In the genomic region with DNA sequence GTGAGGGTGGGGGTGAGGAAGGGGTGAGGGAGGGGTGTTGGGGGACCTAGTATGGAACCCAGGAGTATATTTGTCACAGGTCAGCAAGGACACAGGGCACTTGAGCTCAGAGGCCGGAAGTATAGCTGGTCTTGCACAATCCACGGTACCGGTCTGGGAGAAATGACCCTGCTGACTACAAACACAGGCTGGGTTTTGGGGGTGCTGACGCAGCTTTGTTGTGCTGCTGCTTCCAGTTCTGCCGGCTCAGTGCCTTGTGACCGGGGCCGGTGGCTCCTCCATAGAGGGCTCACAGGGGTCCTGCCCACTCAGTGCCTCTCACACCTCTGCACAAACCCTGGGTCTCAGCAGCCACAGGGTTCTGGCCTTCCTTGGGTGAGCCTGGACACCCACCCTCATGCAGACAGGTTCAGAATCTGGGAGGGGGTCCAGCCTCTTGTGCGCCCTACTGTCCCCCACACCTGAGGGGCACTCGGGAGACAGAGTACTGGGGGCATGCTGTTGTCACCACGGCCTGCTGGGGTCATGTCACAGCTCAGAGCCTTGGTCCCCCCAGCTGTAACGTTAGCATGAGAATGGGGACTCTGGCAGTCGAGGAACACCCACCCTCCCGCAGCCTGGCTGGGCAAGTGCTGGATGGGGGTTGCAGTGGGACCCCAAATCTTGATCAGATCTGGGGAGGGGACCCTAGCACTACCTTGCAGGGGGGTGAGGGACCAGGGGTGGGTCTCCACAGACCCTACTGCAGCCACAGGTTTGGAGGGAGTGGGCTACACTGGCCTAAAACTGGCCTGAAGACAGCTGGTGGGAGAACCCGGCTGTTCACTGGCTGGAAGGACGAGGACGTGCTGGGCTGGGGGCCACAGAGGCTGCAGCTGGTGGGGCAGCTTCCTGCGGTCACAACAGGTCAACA, we compare ENCODE assay signal across 8 cellular contexts. TPM values are rescaled to one million over a fixed set of nuclear protein-coding genes. Genes with fewer than 3 reads are reported as not detected.
DNase-seq lines count a peak whose midpoint lies in the region; ATAC-seq, FAIRE-seq and TF ChIP-seq lines count a peak whose summit lies in the region.

No MANE protein-coding gene starts in this region.

- in situ Hi-C loops in Panc1 (cut with HindIII; ENCODE audit: low pct_unique_long_range_greater_than_20kb, low sequenced_read_pairs) = no loop called here

- TF ChIP-seq CTCF in D721Med (IDR thresholded peaks at IDR 0.05; ENCODE audit: insufficient read depth, missing control alignments) = no peak
- TF ChIP-seq CTCF in Panc1 (IDR thresholded peaks at IDR 0.05) = no peak
- TF ChIP-seq CTCF in CD4-positive, alpha-beta T cell (IDR thresholded peaks at IDR 0.05) = no peak

- peak; percentile 12 for DNase-seq in D721Med (ENCODE audit: insufficient read length, low spot score)
- no peak for DNase-seq in Panc1 (ENCODE audit: low read depth, low spot score)
- DNase-seq in Right ventricle myocardium inferior (ENCODE audit: missing footprints) = peak; percentile 90
- peak; percentile 94 for DNase-seq in posterior vena cava (ENCODE audit: low spot score)
- DNase-seq in SHP77 (lab: John Stamatoyannopoulos, UW) = no peak
- DNase-seq in CD4-positive, alpha-beta T cell = no peak
- DNase-seq in NCI-H1092 treated with DMSO at 0.1 percent for 48 hours (lab: John Stamatoyannopoulos, UW) = no peak

- H3K27me3 ChIP-seq in Panc1 (ENCODE audit: control insufficient read depth, insufficient read depth, low read length) = no peaks in the 10 kb centered on the region
- H3K27me3 ChIP-seq in CD4-positive, alpha-beta T cell (ENCODE audit: control insufficient read depth, insufficient read depth, low read length) = no peaks in the 10 kb centered on the region

- no peak for FAIRE-seq in D721Med (lab: Jason Lieb, UNC)

- no peak overlapping the region for H3K27ac Mint-ChIP-seq in CD4-positive, alpha-beta T cell

- no peaks in the 10 kb centered on the region for H3K9me3 ChIP-seq in Panc1 (ENCODE audit: control insufficient read depth, insufficient read depth, low read depth, low read length)
- H3K9me3 ChIP-seq in CD4-positive, alpha-beta T cell (ENCODE audit: control insufficient read depth, low read length) = no peaks in the 10 kb centered on the region

- H3K27ac ChIP-seq in Panc1 (ENCODE audit: low read length) = no peak overlapping the region
- no peak overlapping the region for H3K27ac ChIP-seq in CD4-positive, alpha-beta T cell (ENCODE audit: low read depth, low read length)

- BruUV-seq in Panc1 (replicated peaks; lab: Mats Ljungman, UMichigan) = no TSS peak

- POLR2A ChIA-PET in Panc1 (lab: Charles Lee) = interaction anchor here (0.7 kb wide), 1 partner anchor 695 kb away, joined by 3 read pairs; no protein-coding TSS in a partner anchor
- POLR2A ChIA-PET in CD4-positive, alpha-beta T cell (lab: Charles Lee) = interaction anchor here (0.7 kb wide), 1 partner anchor 18 kb away, joined by 4 read pairs; a partner anchor contains a TSS

- no peak overlapping the region for H3K4me3 Mint-ChIP-seq in CD4-positive, alpha-beta T cell

- no peaks in the 10 kb centered on the region for H3K36me3 ChIP-seq in Panc1 (ENCODE audit: control insufficient read depth, insufficient read depth, low read length)

- CTCF ChIA-PET in Panc1 (lab: Charles Lee) = no interaction called here
- CTCF ChIA-PET in CD4-positive, alpha-beta T cell (lab: Charles Lee) = no interaction called here

- intact Hi-C loops in Panc1 (cut with micrococcal nuclease; ENCODE audit: unreplicated experiment) = no loop called here
- intact Hi-C loops in Right ventricle myocardium inferior (cut with DNase I) = no loop called here
- intact Hi-C loops in posterior vena cava (cut with DNase I) = no loop called here
- intact Hi-C loops in CD4-positive, alpha-beta T cell (cut with DNase I, micrococcal nuclease) = no loop called here

- ATAC-seq in Panc1 (0 out of 2 replicates have a peak, but pooled peaks have one; percentile 18), Right ventricle myocardium inferior (peak; percentile 53), GM21786 (IDR thresholded peaks at IDR 0.05; ENCODE audit: unreplicated experiment) (no peak)
- ATAC-seq in CD4-positive, alpha-beta T cell (ENCODE audit: poor library complexity) = no peak

- no peak overlapping the region for H3K4me3 ChIP-seq in Panc1 (ENCODE audit: low read depth in 2 of 2, low read length in 2 of 2)

- H3K4me1 ChIP-seq in Panc1 (ENCODE audit: control insufficient read depth, insufficient read depth, low read length) = no peaks in the 10 kb centered on the region

- peaks cover 22% of the 10 kb centered on the region for H3K36me3 Mint-ChIP-seq in CD4-positive, alpha-beta T cell (ENCODE audit: low read depth)

- no peaks in the 10 kb centered on the region for H3K27me3 Mint-ChIP-seq in CD4-positive, alpha-beta T cell

- H3K9me3 Mint-ChIP-seq in CD4-positive, alpha-beta T cell = no peaks in the 10 kb centered on the region

- H3K4me1 Mint-ChIP-seq in CD4-positive, alpha-beta T cell (ENCODE audit: low read depth) = peaks cover 25% of the 10 kb centered on the region

RNA-seq across cellular contexts. Expression of a gene that starts 17.7 kb away (rescaled TPM):
- total RNA-seq in Panc1 (2021; ENCODE audit: unreplicated experiment) (26.7 TPM), Right ventricle myocardium inferior (55.5 TPM), posterior vena cava (10 to 100 TPM; 30.6 to 39.5 TPM)
- polyA plus RNA-seq in Panc1 (2012; ENCODE audit: insufficient read length) = 57.4 TPM
- total RNA-seq in CD4-positive, alpha-beta T cell = 10 to 100 TPM; 87.8 to 87.9 TPM

RNA-seq across cellular contexts. Expression of a gene that starts 20.3 kb away (rescaled TPM):
- total RNA-seq in Panc1 (2021; ENCODE audit: unreplicated experiment) (63.4 TPM), Right ventricle myocardium inferior (27.1 TPM), posterior vena cava (10 to 100 TPM; 40.8 to 43.0 TPM)
- polyA plus RNA-seq in Panc1 (2012; ENCODE audit: insufficient read length) = 72.2 TPM
- total RNA-seq in CD4-positive, alpha-beta T cell = 10 to 100 TPM; 38.8 to 39.2 TPM

RNA-seq across cellular contexts. Expression of a gene that starts 57.8 kb away (rescaled TPM):
- 5.0 TPM for total RNA-seq in Panc1 (2021; ENCODE audit: unreplicated experiment)
- 12.7 TPM for polyA plus RNA-seq in Panc1 (2012; ENCODE audit: insufficient read length)
- 1.7 TPM for total RNA-seq in Right ventricle myocardium inferior
- 1 to 10 TPM; 1.4 to 5.2 TPM for total RNA-seq in posterior vena cava
- total RNA-seq in CD4-positive, alpha-beta T cell = 10 to 100 TPM; 33.9 to 35.6 TPM

Comparison
In these comparisons a context has a peak if more than half of its experiments do, and no peak if none do; other contexts are left out.
1. DNase-seq: peak in D721Med (single experiment), Right ventricle myocardium inferior (single experiment) and posterior vena cava (single experiment); none in Panc1 (single experiment), SHP77 (0 of 2), CD4-positive, alpha-beta T cell (0 of 10) and NCI-H1092 treated with DMSO at 0.1 percent for 48 hours (single experiment).
2. ATAC-seq: peak in Panc1 (single experiment) and Right ventricle myocardium inferior (single experiment); none in GM21786 (single experiment) and CD4-positive, alpha-beta T cell (single experiment).